8 cellular contexts compared by ENCODE assay signal in the genomic region with DNA sequence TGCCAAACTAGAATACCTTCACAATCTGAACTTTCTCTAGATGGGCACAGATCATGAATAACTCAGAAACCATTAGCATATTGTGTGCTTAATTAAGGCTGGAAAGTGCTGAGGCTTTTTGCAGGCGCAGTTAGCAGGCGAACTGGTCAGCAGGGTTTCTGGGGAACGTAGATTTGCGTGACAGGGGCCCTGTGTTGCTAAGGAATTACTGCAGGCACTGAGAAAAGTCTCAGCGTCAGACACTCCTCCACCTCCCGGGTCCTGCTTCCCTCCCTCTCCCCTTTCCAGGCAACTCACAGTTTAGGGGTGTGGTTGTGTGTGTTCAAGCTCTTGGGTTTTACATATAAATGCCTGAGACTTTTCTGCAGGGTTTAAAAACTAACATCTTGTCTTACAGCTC. TPM values are rescaled to one million over a fixed set of nuclear protein-coding genes. Genes with fewer than 3 reads are reported as not detected.
DNase-seq lines count a peak whose midpoint lies in the region; ATAC-seq, FAIRE-seq and TF ChIP-seq lines count a peak whose summit lies in the region.

No MANE protein-coding gene starts in this region.

- POLR2A ChIA-PET in activated CD8-positive, alpha-beta T cell treated with anti-CD3 and anti-CD28 coated beads for 36 hours (lab: Charles Lee), result interaction anchor here (1.3 to 3.7 kb wide), 2 partner anchors 93 to 97 kb away, joined by 3 to 21 read pairs; no protein-coding TSS in a partner anchor

- CTCF ChIA-PET in activated CD8-positive, alpha-beta T cell treated with anti-CD3 and anti-CD28 coated beads for 36 hours (lab: Charles Lee), result interaction anchor here (0.7 to 7.3 kb wide), 4 partner anchors 53 to 155 kb away, joined by 3 to 39 read pairs (median 4); no protein-coding TSS in a partner anchor

- peaks cover 7% of the 10 kb centered on the region for H3K4me1 ChIP-seq in right cardiac atrium (ENCODE audit: control insufficient read depth, insufficient read depth, low read length)
- peaks cover 51 to 72% of the 10 kb centered on the region in 2 donors for H3K4me1 ChIP-seq in gastrocnemius medialis

- no peak for TF ChIP-seq POLR2A in H54 (IDR thresholded peaks at IDR 0.05; ENCODE audit: low read depth, low read length)
- TF ChIP-seq POLR2A in gastrocnemius medialis (IDR thresholded peaks at IDR 0.05), result no peak

- H3K27ac Mint-ChIP-seq in activated CD8-positive, alpha-beta T cell treated with anti-CD3 and anti-CD28 coated beads for 36 hours, result peak overlapping the region; percentile 70

- intact Hi-C loops in activated CD8-positive, alpha-beta T cell treated with anti-CD3 and anti-CD28 coated beads for 36 hours (cut with micrococcal nuclease), result loop anchor here (5.0 kb wide), 2 partner anchors 76 to 96 kb away; no protein-coding TSS in a partner anchor
- intact Hi-C loops in right cardiac atrium (cut with DNase I), result no loop called here
- intact Hi-C loops in gastrocnemius medialis (cut with DNase I; ENCODE audit: low total_unique reads), result loop anchor here (5.0 to 10.0 kb wide), 2 partner anchors 89 to 431 kb away; a partner anchor contains a TSS

- H3K4me3 Mint-ChIP-seq in activated CD8-positive, alpha-beta T cell treated with anti-CD3 and anti-CD28 coated beads for 36 hours, result peak overlapping the region; percentile 78

- DNase-seq in AG09319 (ENCODE audit: extremely low read depth, low read depth), result peak; percentile 73
- no peak for DNase-seq in H54 (ENCODE audit: insufficient read length, low spot score)
- no peak for DNase-seq in activated CD8-positive, alpha-beta T cell treated with anti-CD3 and anti-CD28 coated beads for 36 hours
- no peak for DNase-seq in right cardiac atrium
- DNase-seq in gastrocnemius medialis, result no peak
- no peak for DNase-seq in stimulated activated CD4-positive, alpha-beta T cell treated with anti-CD3 and anti-CD28 coated beads, Interleukin-1b, Interleukin-23, amount 100 ng/mL, for 48 hours
- no peak for DNase-seq in HuH-7 (ENCODE audit: low spot score)

- in situ Hi-C loops in gastrocnemius medialis (cut with MboI; ENCODE audit: low sequenced_read_pairs in 4 of 4), result no loop called here

- H3K4me3 ChIP-seq in right cardiac atrium (ENCODE audit: low read length), result peak overlapping the region; percentile 70
- peak overlapping the region; percentile 85 to 96 (median 90) for H3K4me3 ChIP-seq in gastrocnemius medialis

- H3K9me3 ChIP-seq in right cardiac atrium (ENCODE audit: control insufficient read depth, low read length), result no peaks in the 10 kb centered on the region
- H3K9me3 ChIP-seq in gastrocnemius medialis, result no peaks in the 10 kb centered on the region

- no peaks in the 10 kb centered on the region for H3K9me3 Mint-ChIP-seq in activated CD8-positive, alpha-beta T cell treated with anti-CD3 and anti-CD28 coated beads for 36 hours

- no peak for TF ChIP-seq CTCF in AG09319 (IDR thresholded peaks at IDR 0.05; ENCODE audit: low read depth, low read length)
- TF ChIP-seq CTCF in activated CD8-positive, alpha-beta T cell treated with anti-CD3 and anti-CD28 coated beads for 36 hours (IDR thresholded peaks at IDR 0.05), result no peak
- no peak for TF ChIP-seq CTCF in gastrocnemius medialis (IDR thresholded peaks at IDR 0.05 in 4 of 5, conservative IDR thresholded peaks at IDR 0.05 in 1 of 5)

- no peaks in the 10 kb centered on the region for H3K27me3 ChIP-seq in right cardiac atrium (ENCODE audit: control insufficient read depth, insufficient read depth)
- H3K27me3 ChIP-seq in gastrocnemius medialis, result no peaks in the 10 kb centered on the region

- H3K36me3 Mint-ChIP-seq in activated CD8-positive, alpha-beta T cell treated with anti-CD3 and anti-CD28 coated beads for 36 hours (ENCODE audit: low read depth), result peaks cover 37% of the 10 kb centered on the region

- peaks cover 56% of the 10 kb centered on the region for H3K4me1 Mint-ChIP-seq in activated CD8-positive, alpha-beta T cell treated with anti-CD3 and anti-CD28 coated beads for 36 hours (ENCODE audit: low read depth)

- H3K27me3 Mint-ChIP-seq in activated CD8-positive, alpha-beta T cell treated with anti-CD3 and anti-CD28 coated beads for 36 hours, result peaks cover 3% of the 10 kb centered on the region

- peak; percentile 82 for FAIRE-seq in H54 (lab: Jason Lieb, UNC)

- no peak overlapping the region for H3K27ac ChIP-seq in right cardiac atrium (ENCODE audit: low read length)
- peak overlapping the region; percentile 94 to 98 (median 97) for H3K27ac ChIP-seq in gastrocnemius medialis

- WGBS in right cardiac atrium, result 29% methylated on average over 6 of the region's 6 CpGs

- H3K36me3 ChIP-seq in gastrocnemius medialis, result peaks cover 0 to 12% of the 10 kb centered on the region in 2 donors

- ATAC-seq in activated CD8-positive, alpha-beta T cell treated with anti-CD3 and anti-CD28 coated beads for 36 hours, result no peak
- ATAC-seq in right cardiac atrium, result no peak
- ATAC-seq in gastrocnemius medialis, result no peak
- no peak for ATAC-seq in GM19324 (IDR thresholded peaks at IDR 0.05; ENCODE audit: low FRiP score, unreplicated experiment)

RNA-seq across cellular contexts. Expression of a gene that starts 2.2 kb away (rescaled TPM):
- total RNA-seq in activated CD8-positive, alpha-beta T cell treated with anti-CD3 and anti-CD28 coated beads for 36 hours, result 10 to 100 TPM; 24.0 to 25.7 TPM
- total RNA-seq in right cardiac atrium, result 10 to 100 TPM in 2 of 4 donors, 1 to 10 TPM in 2; 7.7 to 17.2 (median 9.6) TPM
- polyA plus RNA-seq in right cardiac atrium, result 6.5 TPM
- total RNA-seq in gastrocnemius medialis, result 1 to 10 TPM; 3.2 to 5.3 (median 4.2) TPM

Comparison
In these comparisons a context has a peak if more than half of its experiments do, and no peak if none do; other contexts are left out.
1. intact Hi-C loops: an anchor here in activated CD8-positive, alpha-beta T cell treated with anti-CD3 and anti-CD28 coated beads for 36 hours (5.0 kb wide) and gastrocnemius medialis (5.0 to 10.0 kb wide); none called in right cardiac atrium.